ENCODE assay signal across 11 cellular contexts in the genomic region with DNA sequence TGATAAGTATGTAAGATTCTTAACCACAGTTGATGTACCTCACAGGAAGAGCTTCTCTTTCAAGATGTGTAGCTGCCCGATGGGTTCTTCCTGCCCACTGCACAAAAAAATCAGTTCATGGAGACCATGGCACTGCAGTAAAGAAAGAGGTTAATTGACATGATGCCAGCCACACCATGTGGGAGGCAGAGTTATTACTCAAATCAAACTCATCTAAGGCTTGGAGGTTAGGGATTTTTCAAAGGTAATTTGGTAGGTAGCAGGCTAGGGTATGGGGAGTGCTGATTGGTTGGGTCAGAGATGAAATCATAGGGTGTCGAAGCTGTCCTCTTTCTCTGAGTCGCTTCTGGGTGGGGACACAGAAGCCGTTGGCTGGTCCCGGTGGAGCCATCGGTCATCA.
DNase-seq lines count a peak whose midpoint lies in the region; ATAC-seq lines count a peak whose summit lies in the region.
"Had no signal": no experiment of that assay in that cellular context is flagged by ENCODE, and none has a peak within 500 bp of the region (broad histone marks: within the 10 kb centered on the region; RNA-seq: fewer than 3 reads in every experiment).

No MANE protein-coding gene starts in this region.

- H3K4me3 Mint-ChIP-seq in central memory CD8-positive, alpha-beta T cell = no peak overlapping the region

- H3K4me1 Mint-ChIP-seq in central memory CD8-positive, alpha-beta T cell = peaks cover 16% of the 10 kb centered on the region

- H3K27ac Mint-ChIP-seq in central memory CD8-positive, alpha-beta T cell (ENCODE audit: low read depth) = peak overlapping the region; percentile 3

- H3K27me3 Mint-ChIP-seq in central memory CD8-positive, alpha-beta T cell = no peaks in the 10 kb centered on the region

- peaks cover 48% of the 10 kb centered on the region for H3K36me3 Mint-ChIP-seq in central memory CD8-positive, alpha-beta T cell (ENCODE audit: insufficient read depth)

- no peaks in the 10 kb centered on the region for H3K9me3 Mint-ChIP-seq in central memory CD8-positive, alpha-beta T cell

- peak; percentile 88 for ATAC-seq in central memory CD8-positive, alpha-beta T cell (replicated peaks; ENCODE audit: extremely low read depth, poor library complexity, severe bottlenecking)
- peak; percentile 91 for ATAC-seq in stimulated activated naive CD8-positive, alpha-beta T cell treated with anti-CD3 and anti-CD28 coated beads, Interleukin-15, Interleukin-2, amounts not matched to agents 100 U/mL and 50 U/mL, for 24 hours
- ATAC-seq in HG02678 (IDR thresholded peaks at IDR 0.05; ENCODE audit: unreplicated experiment) (no peak), GM21723 (IDR thresholded peaks at IDR 0.05; ENCODE audit: unreplicated experiment) (no peak)

- DNase-seq in activated gamma-delta T cell treated with Interleukin-2 at 50 U/mL for 16 hours (peak; percentile 22), activated gamma-delta T cell (lab: John Stamatoyannopoulos, UW) (no peak), germinal center (ENCODE audit: low spot score) (no peak)
- peak; percentile 28 for DNase-seq in activated CD8-positive, alpha-beta memory T cell treated with anti-CD3 and anti-CD28 coated beads, Interleukin-2, amount 50 U/mL, for 4 hours
- peak in 1 of 2 donors; percentile 30 for DNase-seq in central memory CD8-positive, alpha-beta T cell (ENCODE audit: low spot score in 2 of 2)
- DNase-seq in stimulated activated naive CD8-positive, alpha-beta T cell treated with anti-CD3 and anti-CD28 coated beads, Interleukin-15, Interleukin-2, amounts not matched to agents 100 U/mL and 50 U/mL, for 24 hours = peak; percentile 22
- DNase-seq: ACHN, MM.1S, sigmoid colon had no signal

Comparison
In these comparisons a context has a peak if more than half of its experiments do, and no peak if none do; other contexts are left out.
1. DNase-seq: peak in activated gamma-delta T cell treated with Interleukin-2 at 50 U/mL for 16 hours (single experiment), activated CD8-positive, alpha-beta memory T cell treated with anti-CD3 and anti-CD28 coated beads, Interleukin-2, amount 50 U/mL, for 4 hours (single experiment) and stimulated activated naive CD8-positive, alpha-beta T cell treated with anti-CD3 and anti-CD28 coated beads, Interleukin-15, Interleukin-2, amounts not matched to agents 100 U/mL and 50 U/mL, for 24 hours (single experiment); none in activated gamma-delta T cell (single experiment) and germinal center (single experiment).
2. ATAC-seq: peak in central memory CD8-positive, alpha-beta T cell (single experiment) and stimulated activated naive CD8-positive, alpha-beta T cell treated with anti-CD3 and anti-CD28 coated beads, Interleukin-15, Interleukin-2, amounts not matched to agents 100 U/mL and 50 U/mL, for 24 hours (single experiment); none in HG02678 (single experiment) and GM21723 (single experiment).